7 cellular contexts compared by ENCODE assay signal in the genomic region with DNA sequence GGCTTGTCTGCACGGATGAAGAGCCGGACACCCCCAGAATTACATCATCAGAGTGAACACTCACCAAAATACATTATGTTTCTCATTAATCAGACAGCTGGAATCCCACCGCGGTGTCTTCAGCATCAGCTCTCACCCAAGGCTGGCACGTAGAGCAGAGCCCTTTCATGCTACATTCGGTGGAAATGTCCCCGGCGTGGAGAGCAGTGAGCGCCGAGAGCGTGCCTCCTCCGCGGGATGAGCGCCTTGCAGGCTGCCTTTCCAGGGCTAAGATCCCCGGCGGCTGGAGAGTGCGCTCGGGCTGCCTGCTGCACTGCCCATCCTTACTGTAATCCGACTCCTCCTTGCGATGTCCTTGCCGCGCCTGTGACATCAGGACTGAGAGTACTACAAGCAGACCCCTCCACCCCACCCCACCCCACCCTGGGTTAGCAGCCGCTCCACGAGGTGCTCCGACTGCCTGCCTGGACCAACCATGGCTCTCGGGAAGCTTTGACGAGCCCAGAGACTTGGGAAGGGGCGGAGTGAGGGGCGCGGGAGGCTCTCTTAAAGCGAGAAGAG. TPM values are rescaled to one million over a fixed set of nuclear protein-coding genes. Genes with fewer than 3 reads are reported as not detected.
DNase-seq lines count a peak whose midpoint lies in the region; ATAC-seq and TF ChIP-seq lines count a peak whose summit lies in the region.

A gene with protein sequence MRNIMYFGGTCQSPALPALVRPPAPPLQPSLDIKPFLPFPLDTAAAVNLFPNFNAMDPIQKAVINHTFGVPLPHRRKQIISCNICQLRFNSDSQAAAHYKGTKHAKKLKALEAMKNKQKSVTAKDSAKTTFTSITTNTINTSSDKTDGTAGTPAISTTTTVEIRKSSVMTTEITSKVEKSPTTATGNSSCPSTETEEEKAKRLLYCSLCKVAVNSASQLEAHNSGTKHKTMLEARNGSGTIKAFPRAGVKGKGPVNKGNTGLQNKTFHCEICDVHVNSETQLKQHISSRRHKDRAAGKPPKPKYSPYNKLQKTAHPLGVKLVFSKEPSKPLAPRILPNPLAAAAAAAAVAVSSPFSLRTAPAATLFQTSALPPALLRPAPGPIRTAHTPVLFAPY (minus strand): TSS at position 380 of the 561 bp plus-strand sequence. CDS start 294 bp downstream, at position 86.

- H3K9me3 ChIP-seq in lung (ENCODE audit: control insufficient read depth in 2 of 2, insufficient read depth in 1 of 2, low read length in 1 of 2), result peaks cover 0 to 2% of the 10 kb centered on the region in 2 donors
- H3K9me3 ChIP-seq in upper lobe of right lung, result no peaks in the 10 kb centered on the region

- ATAC-seq in lung (ENCODE audit: insufficient read depth, low FRiP score), result peak; percentile 21
- peak; percentile 63 for ATAC-seq in upper lobe of right lung
- no peak for ATAC-seq in GM21526 (IDR thresholded peaks at IDR 0.05; ENCODE audit: low FRiP score, unreplicated experiment)

- H3K27me3 ChIP-seq in lung (ENCODE audit: control insufficient read depth, insufficient read depth), result no peaks in the 10 kb centered on the region
- peaks cover 19% of the 10 kb centered on the region for H3K27me3 ChIP-seq in upper lobe of right lung

- peak within 1 kb of the TSS; percentile 81 for H3K4me3 Mint-ChIP-seq in endothelial cell (ENCODE audit: unreplicated experiment)

- no peaks in the 10 kb centered on the region for H3K36me3 Mint-ChIP-seq in endothelial cell (ENCODE audit: low read depth, unreplicated experiment)

- intact Hi-C loops in upper lobe of right lung (cut with DNase I), result no loop called here

- no peak within 1 kb of the TSS for H3K27ac Mint-ChIP-seq in endothelial cell (ENCODE audit: unreplicated experiment)

- H3K36me3 ChIP-seq in lung (ENCODE audit: control insufficient read depth in 2 of 2, insufficient read depth in 2 of 2, low read length in 2 of 2) (no peaks in the 10 kb centered on the region), upper lobe of right lung (no peaks in the 10 kb centered on the region)

- H3K4me3 ChIP-seq in lung, result no peak within 1 kb of the TSS
- peak within 1 kb of the TSS; percentile 29 for H3K4me3 ChIP-seq in upper lobe of right lung

- H3K4me1 ChIP-seq in lung (ENCODE audit: control insufficient read depth in 2 of 2, insufficient read depth in 2 of 2, low read length in 2 of 2), result peaks cover 0 to 7% of the 10 kb centered on the region in 2 donors
- H3K4me1 ChIP-seq in upper lobe of right lung, result no peaks in the 10 kb centered on the region

- H3K9me3 Mint-ChIP-seq in endothelial cell (ENCODE audit: unreplicated experiment), result no peaks in the 10 kb centered on the region

- H3K27ac ChIP-seq in lung (ENCODE audit: low read depth in 1 of 2, low read length in 1 of 2) (peak within 1 kb of the TSS in 1 of 2 donors; percentile 59), upper lobe of right lung (no peak within 1 kb of the TSS)

- H3K4me1 Mint-ChIP-seq in endothelial cell (ENCODE audit: unreplicated experiment), result peaks cover 6% of the 10 kb centered on the region

- no peaks in the 10 kb centered on the region for H3K27me3 Mint-ChIP-seq in endothelial cell (ENCODE audit: unreplicated experiment)

- WGBS in lung, 2 donors, result 4 to 5% methylated on average over 31 of the region's 31 CpGs

- TF ChIP-seq CTCF in endothelial cell (IDR thresholded peaks at IDR 0.05; ENCODE audit: unreplicated experiment) (no peak), lung (IDR thresholded peaks at IDR 0.05; ENCODE audit: control extremely low read depth, extremely low read depth) (no peak), upper lobe of right lung (IDR thresholded peaks at IDR 0.05) (no peak)

- DNase-seq in NCI-H524 (lab: John Stamatoyannopoulos, UW), result peak; percentile 69 to 91
- DNase-seq in endothelial cell (ENCODE audit: low spot score), result peak; percentile 63
- DNase-seq in lung (ENCODE audit: low spot score), result no peak
- DNase-seq in upper lobe of right lung, result peak; percentile 61
- DNase-seq in medulla oblongata (ENCODE audit: extremely low spot score), result no peak
- DNase-seq in GM19238 (ENCODE audit: insufficient read length, low spot score), result no peak

RNA-seq across cellular contexts. Expression of the gene that starts here (rescaled TPM):
- total RNA-seq in endothelial cell (ENCODE audit: unreplicated experiment), result 0.41 TPM
- 10 to 100 TPM in 1 of 2 donors, 1 to 10 TPM in 1; 3.1 to 30.9 TPM for total RNA-seq in lung
- polyA plus RNA-seq in lung, result under 1 TPM; 0.17 to 0.81 TPM
- 9.4 TPM for total RNA-seq in upper lobe of right lung

Comparison
In these comparisons a context has a peak if more than half of its experiments do, and no peak if none do; other contexts are left out.
1. Peak in DNase-seq in endothelial cell; RNA of the gene not detected or under 1 TPM.
2. DNase-seq: peak in NCI-H524 (2 of 2) and upper lobe of right lung (single experiment); none in lung (single experiment), medulla oblongata (single experiment) and GM19238 (single experiment).